Comparison of ENCODE assay signal across 1 cellular context in genomic region chr5:68433921-68434879, GRCh38.
TF ChIP-seq lines count a peak whose summit lies in the region.

No MANE protein-coding gene starts in this region.

TF ChIP-seq in GM12878, 131 proteins besides CTCF, POLR2A, EP300 and RAD21 (continued from another document):
- TF ChIP-seq CEBPB (IDR thresholded peaks at IDR 0.05; ENCODE audit: borderline replicate concordance in 1 of 2, low read depth in 2 of 2, low read length in 2 of 2) (peak in 1 of 2 experiments; percentile 23; a peak in 1 of 4 replicates), BHLHE40 (IDR thresholded peaks at IDR 0.05; ENCODE audit: borderline replicate concordance in 1 of 2, low read depth in 2 of 2, low read length in 1 of 2) (peak; percentile 90 to 95), LARP7 (IDR thresholded peaks at IDR 0.05) (no peak; the same call in 1 of the 2 replicates)
